In the genomic region with DNA sequence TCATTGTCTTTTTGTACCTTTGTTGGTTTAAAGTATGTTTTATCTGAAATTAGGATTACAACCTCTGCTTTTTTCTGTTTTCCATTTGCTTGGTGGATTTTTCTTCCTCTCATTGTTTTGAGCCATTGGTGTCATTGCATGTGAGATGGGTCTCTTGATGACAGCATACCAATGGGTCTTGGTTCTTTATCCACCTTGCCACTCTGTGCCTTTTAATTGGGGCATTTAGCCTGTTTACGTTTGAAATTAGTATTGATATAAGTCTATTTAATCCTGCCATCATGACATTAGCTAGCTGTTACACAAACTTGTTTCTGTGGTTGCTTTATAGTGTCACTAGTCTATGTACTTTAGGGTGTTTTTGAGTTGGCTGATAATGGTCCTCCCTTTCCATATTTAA, we compare ENCODE assay signal across 29 cellular contexts.
"Had no signal": no experiment of that assay in that cellular context is flagged by ENCODE, and none has a peak within 500 bp of the region (broad histone marks: within the 10 kb centered on the region; RNA-seq: fewer than 3 reads in every experiment).

No MANE protein-coding gene starts in this region.

- H3K4me1 Mint-ChIP-seq: endodermal cell had no signal

- H3K36me3 ChIP-seq: colonic mucosa, esophagus muscularis mucosa, esophagus squamous epithelium, gastrocnemius medialis, gastroesophageal sphincter, heart left ventricle, heart right ventricle had no signal

- H3K27ac Mint-ChIP-seq: dendritic cell treated with granulocyte-macrophage colony-stimulating factor and Interleukin-4, amounts not matched to agents 40 ng/mL and 50 ng/mL, for 4 days; effector memory CD8-positive, alpha-beta T cell; endodermal cell had no signal

- H3K27ac ChIP-seq: colonic mucosa, coronary artery, dorsolateral prefrontal cortex, epithelial cell of prostate, esophagus muscularis mucosa, esophagus squamous epithelium, foreskin keratinocyte, gastrocnemius medialis, gastroesophageal sphincter, heart left ventricle, heart right ventricle had no signal

- FAIRE-seq: colon, endometrium, endothelial cell of umbilical vein, frontal cortex had no signal

- H3K4me3 ChIP-seq: colonic mucosa, coronary artery, dorsolateral prefrontal cortex, esophagus muscularis mucosa, esophagus squamous epithelium, gastrocnemius medialis, gastroesophageal sphincter, heart left ventricle, heart right ventricle had no signal

- H3K27me3 Mint-ChIP-seq: effector memory CD8-positive, alpha-beta T cell had no signal

- H3K4me3 Mint-ChIP-seq: dendritic cell treated with granulocyte-macrophage colony-stimulating factor and Interleukin-4, amounts not matched to agents 40 ng/mL and 50 ng/mL, for 4 days; effector memory CD8-positive, alpha-beta T cell; endodermal cell had no signal

- H3K4me1 ChIP-seq: colonic mucosa, esophagus muscularis mucosa, esophagus squamous epithelium, foreskin keratinocyte, gastrocnemius medialis, gastroesophageal sphincter, heart left ventricle, heart right ventricle had no signal

- H3K27me3 ChIP-seq: colonic mucosa, esophagus muscularis mucosa, esophagus squamous epithelium, foreskin keratinocyte, gastrocnemius medialis, gastroesophageal sphincter had no signal

- H3K9me3 ChIP-seq: colonic mucosa, gastrocnemius medialis had no signal

- ATAC-seq: effector memory CD8-positive, alpha-beta T cell; esophagus mucosa; foreskin keratinocyte; gastrocnemius medialis; gastroesophageal sphincter; heart left ventricle; heart right ventricle had no signal

- DNase-seq: colonic mucosa; cortex of kidney; dermis blood vessel endothelial cell; dorsolateral prefrontal cortex; effector CD4-positive, alpha-beta T cell; effector CD8-positive, alpha-beta T cell; effector memory CD4-positive, alpha-beta T cell; effector memory CD8-positive, alpha-beta T cell; endodermal cell; erythroblast; esophagus squamous epithelium; foreskin fibroblast; foreskin keratinocyte; foreskin melanocyte; gastrocnemius medialis; glutamatergic neuron; head of caudate nucleus; heart left ventricle; heart right ventricle had no signal
